ENCODE assay signal across 11 cellular contexts in genomic region chr12:8629486-8630033, GRCh38. TPM values are rescaled to one million over a fixed set of nuclear protein-coding genes. Genes with fewer than 3 reads are reported as not detected.
DNase-seq lines count a peak whose midpoint lies in the region; ATAC-seq and TF ChIP-seq lines count a peak whose summit lies in the region.
"Had no signal": no experiment of that assay in that cellular context is flagged by ENCODE, and none has a peak within 500 bp of the region (broad histone marks: within the 10 kb centered on the region; RNA-seq: fewer than 3 reads in every experiment).

No MANE protein-coding gene starts in this region.

- peaks cover 0 to 5% of the 10 kb centered on the region in 2 donors for H3K9me3 Mint-ChIP-seq in stimulated activated naive B cell treated with anti-CD40 and anti-IgM and Interleukin-4, amounts not matched to agents 10 μg/mL and 1 μg/mL and 100 μg/mL, for 72 hours
- H3K9me3 Mint-ChIP-seq in WTC11: peaks cover 17% of the 10 kb centered on the region
- no peaks in the 10 kb centered on the region for H3K9me3 Mint-ChIP-seq in T-helper 2 cell treated with Interferon-gamma antibody and Interleukin-4, amounts not matched to agents 5 μg/mL and 100 μg/mL, for 36 hours

- H3K4me1 Mint-ChIP-seq in stimulated activated naive B cell treated with anti-CD40 and anti-IgM and Interleukin-4, amounts not matched to agents 10 μg/mL and 1 μg/mL and 100 μg/mL, for 72 hours: peaks cover 14 to 35% of the 10 kb centered on the region in 2 donors
- H3K4me1 Mint-ChIP-seq in WTC11: peaks cover 12% of the 10 kb centered on the region
- H3K4me1 Mint-ChIP-seq in T-helper 2 cell treated with Interferon-gamma antibody and Interleukin-4, amounts not matched to agents 5 μg/mL and 100 μg/mL, for 36 hours (ENCODE audit: low read depth): no peaks in the 10 kb centered on the region

- no peaks in the 10 kb centered on the region for H3K27me3 Mint-ChIP-seq in stimulated activated naive B cell treated with anti-CD40 and anti-IgM and Interleukin-4, amounts not matched to agents 10 μg/mL and 1 μg/mL and 100 μg/mL, for 72 hours
- H3K27me3 Mint-ChIP-seq in WTC11 (ENCODE audit: low read depth): peaks cover 14% of the 10 kb centered on the region
- H3K27me3 Mint-ChIP-seq in T-helper 2 cell treated with Interferon-gamma antibody and Interleukin-4, amounts not matched to agents 5 μg/mL and 100 μg/mL, for 36 hours (ENCODE audit: low read depth): peaks cover 12% of the 10 kb centered on the region

- H3K9ac ChIP-seq in OCI-LY3 (ENCODE audit: low read length): peak overlapping the region; percentile 80

- peak; percentile 86 for DNase-seq in stimulated activated naive B cell treated with anti-CD40 and anti-IgM and Interleukin-4, amounts not matched to agents 10 μg/mL and 1 μg/mL and 100 μg/mL, for 72 hours
- DNase-seq in WTC11 (ENCODE audit: low spot score) (no peak), NCI-H345 treated with DMSO at 0.1 percent for 48 hours (lab: John Stamatoyannopoulos, UW; ENCODE audit: unreplicated experiment) (no peak), islet precursor cell (no peak)
- no peak for DNase-seq in T-helper 2 cell treated with Interferon-gamma antibody and Interleukin-4, amounts not matched to agents 5 μg/mL and 100 μg/mL, for 36 hours (ENCODE audit: low spot score)

- H3K27ac Mint-ChIP-seq in stimulated activated naive B cell treated with anti-CD40 and anti-IgM and Interleukin-4, amounts not matched to agents 10 μg/mL and 1 μg/mL and 100 μg/mL, for 72 hours: peak overlapping the region; percentile 52
- no peak overlapping the region for H3K27ac Mint-ChIP-seq in WTC11
- no peak overlapping the region for H3K27ac Mint-ChIP-seq in T-helper 2 cell treated with Interferon-gamma antibody and Interleukin-4, amounts not matched to agents 5 μg/mL and 100 μg/mL, for 36 hours

- POLR2A ChIA-PET in WTC11 (lab: Charles Lee): no interaction called here

- H3K27ac ChIP-seq in OCI-LY3 (ENCODE audit: low read length): peak overlapping the region; percentile 98
- H3K27ac ChIP-seq: skin epidermis had no signal

- H3K4me3 Mint-ChIP-seq in stimulated activated naive B cell treated with anti-CD40 and anti-IgM and Interleukin-4, amounts not matched to agents 10 μg/mL and 1 μg/mL and 100 μg/mL, for 72 hours: peak overlapping the region; percentile 20 to 32
- no peak overlapping the region for H3K4me3 Mint-ChIP-seq in WTC11
- no peak overlapping the region for H3K4me3 Mint-ChIP-seq in T-helper 2 cell treated with Interferon-gamma antibody and Interleukin-4, amounts not matched to agents 5 μg/mL and 100 μg/mL, for 36 hours

- H3K4me3 ChIP-seq in OCI-LY3 (ENCODE audit: low read length): peak overlapping the region; percentile 38
- H3K4me3 ChIP-seq: skin epidermis had no signal

- TF ChIP-seq CTCF in OCI-LY3 (IDR thresholded peaks at IDR 0.05; ENCODE audit: low read depth, low read length) (no peak), WTC11 (IDR thresholded peaks at IDR 0.05) (no peak)

- peaks cover 3% of the 10 kb centered on the region for H3K36me3 ChIP-seq in OCI-LY3 (replicated peaks; ENCODE audit: low read depth, low read length)

- CTCF ChIA-PET in WTC11 (lab: Charles Lee): interaction anchor here (1.0 to 2.6 kb wide), 5 partner anchors 21 to 261 kb away, joined by 3 to 12 read pairs (median 3); no protein-coding TSS in a partner anchor

- H3K36me3 Mint-ChIP-seq in stimulated activated naive B cell treated with anti-CD40 and anti-IgM and Interleukin-4, amounts not matched to agents 10 μg/mL and 1 μg/mL and 100 μg/mL, for 72 hours: peaks cover 4 to 12% of the 10 kb centered on the region in 2 donors
- peaks cover 11% of the 10 kb centered on the region for H3K36me3 Mint-ChIP-seq in WTC11
- H3K36me3 Mint-ChIP-seq in T-helper 2 cell treated with Interferon-gamma antibody and Interleukin-4, amounts not matched to agents 5 μg/mL and 100 μg/mL, for 36 hours (ENCODE audit: low read depth): no peaks in the 10 kb centered on the region

- no peaks in the 10 kb centered on the region for H4K20me1 ChIP-seq in OCI-LY3 (ENCODE audit: insufficient read depth, low read length)

- no peak overlapping the region for H2AFZ ChIP-seq in OCI-LY3 (ENCODE audit: low read depth, low read length)

- H3K4me1 ChIP-seq in OCI-LY3 (ENCODE audit: low read length): peaks cover 38% of the 10 kb centered on the region

- H3K4me2 ChIP-seq in OCI-LY3 (ENCODE audit: low read length): peak overlapping the region; percentile 71

- ATAC-seq in GM18907 (IDR thresholded peaks at IDR 0.05; ENCODE audit: unreplicated experiment): peak; percentile 97
- peak; percentile 94 for ATAC-seq in HG02678 (IDR thresholded peaks at IDR 0.05; ENCODE audit: unreplicated experiment)
- peak; percentile 95 to 97 for ATAC-seq in stimulated activated naive B cell treated with anti-CD40 and anti-IgM and Interleukin-4, amounts not matched to agents 10 μg/mL and 1 μg/mL and 100 μg/mL, for 72 hours (replicated peaks)
- ATAC-seq in WTC11: no peak
- ATAC-seq: HepG2 had no signal

- 0 out of 2 replicates have a peak, but pooled peaks cover 4% of the 10 kb centered on the region for H3K79me2 ChIP-seq in OCI-LY3 (ENCODE audit: low read length)

- peaks cover 7% of the 10 kb centered on the region; the same call in 1 of the 2 replicates for H3K9me3 ChIP-seq in OCI-LY3 (ENCODE audit: insufficient read depth, low read length)

- H3K27me3 ChIP-seq in OCI-LY3 (ENCODE audit: low read depth, low read length): no peaks in the 10 kb centered on the region

TF ChIP-seq in WTC11, 78 proteins besides CTCF, POLR2A, EP300 and RAD21:
- TF ChIP-seq, protein P1, sequence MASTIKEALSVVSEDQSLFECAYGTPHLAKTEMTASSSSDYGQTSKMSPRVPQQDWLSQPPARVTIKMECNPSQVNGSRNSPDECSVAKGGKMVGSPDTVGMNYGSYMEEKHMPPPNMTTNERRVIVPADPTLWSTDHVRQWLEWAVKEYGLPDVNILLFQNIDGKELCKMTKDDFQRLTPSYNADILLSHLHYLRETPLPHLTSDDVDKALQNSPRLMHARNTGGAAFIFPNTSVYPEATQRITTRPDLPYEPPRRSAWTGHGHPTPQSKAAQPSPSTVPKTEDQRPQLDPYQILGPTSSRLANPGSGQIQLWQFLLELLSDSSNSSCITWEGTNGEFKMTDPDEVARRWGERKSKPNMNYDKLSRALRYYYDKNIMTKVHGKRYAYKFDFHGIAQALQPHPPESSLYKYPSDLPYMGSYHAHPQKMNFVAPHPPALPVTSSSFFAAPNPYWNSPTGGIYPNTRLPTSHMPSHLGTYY (CRISPR knock-in tag; IDR thresholded peaks at IDR 0.05): no peak

RNA-seq across cellular contexts. Expression of gene AICDA, which starts 16.9 kb away (rescaled TPM):
- 0.13 TPM in 1 of 3 replicates, not detected in the others for total RNA-seq in WTC11 (2021)
- total RNA-seq: fibroblast of lung, HepG2 had no signal

RNA-seq across cellular contexts. Expression of gene MFAP5, which starts 33.1 kb away (rescaled TPM):
- total RNA-seq in WTC11 (2021): 0.69 to 0.96 TPM in 2 of 3 replicates, not detected in the other
- total RNA-seq: HepG2 had no signal

Comparison
In these comparisons a context has a peak if more than half of its experiments do, and no peak if none do; other contexts are left out.
1. H3K4me3 Mint-ChIP-seq: peak in stimulated activated naive B cell treated with anti-CD40 and anti-IgM and Interleukin-4, amounts not matched to agents 10 μg/mL and 1 μg/mL and 100 μg/mL, for 72 hours (2 of 2); none in WTC11 (single experiment) and T-helper 2 cell treated with Interferon-gamma antibody and Interleukin-4, amounts not matched to agents 5 μg/mL and 100 μg/mL, for 36 hours (single experiment).